Comparison of ENCODE assay signal across 8 cellular contexts in the genomic region with DNA sequence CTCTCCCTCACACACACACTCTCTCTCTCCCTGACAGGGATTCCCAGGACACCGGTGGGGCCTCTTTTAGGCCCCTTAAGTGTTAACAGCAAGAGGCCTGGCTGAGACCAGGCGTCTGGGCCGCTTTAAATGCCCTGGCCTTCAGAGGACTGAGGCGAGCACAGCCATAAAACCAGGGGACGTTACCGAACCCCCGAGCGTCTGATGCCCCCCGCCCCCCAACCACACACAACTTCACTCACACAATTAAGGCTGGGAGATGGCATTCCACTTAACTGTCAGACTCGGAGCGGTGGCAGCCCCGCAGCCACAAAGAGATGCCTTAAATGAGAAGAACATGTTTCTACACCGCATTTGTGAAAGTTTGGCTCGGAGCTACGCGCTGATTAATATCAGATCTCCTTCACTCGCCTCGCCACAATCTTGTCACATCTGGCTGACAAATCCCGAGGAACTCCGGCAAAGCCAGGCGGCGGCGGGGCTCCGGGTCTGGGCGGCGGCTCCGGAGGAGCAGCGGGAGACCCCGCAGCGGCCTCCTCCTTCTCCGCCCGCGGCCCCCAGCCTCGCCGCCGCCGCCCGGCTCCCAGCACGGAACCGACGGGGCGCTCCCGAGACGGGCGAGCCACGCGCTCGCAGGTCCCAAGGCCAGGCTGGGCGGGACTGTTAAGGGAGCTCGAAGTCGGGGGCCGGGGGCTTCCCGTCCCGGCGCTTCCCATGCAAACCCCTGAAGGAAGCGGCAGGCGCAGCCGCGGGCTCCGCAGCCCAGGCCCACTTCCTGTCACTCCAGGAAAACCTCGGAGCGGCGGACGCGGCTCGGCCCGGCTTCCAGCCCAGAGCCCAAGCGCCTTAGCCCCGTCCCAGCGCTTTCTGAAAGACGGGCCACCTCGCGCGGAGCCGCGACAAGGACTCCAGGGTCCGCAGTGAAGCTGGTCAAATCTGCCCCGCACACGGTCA. TPM values are rescaled to one million over a fixed set of nuclear protein-coding genes. Genes with fewer than 3 reads are reported as not detected.
DNase-seq lines count a peak whose midpoint lies in the region; ATAC-seq and TF ChIP-seq lines count a peak whose summit lies in the region.

No MANE protein-coding gene starts in this region.

- no peaks in the 10 kb centered on the region for H3K9me3 Mint-ChIP-seq in activated T-cell treated with anti-CD3 and anti-CD28 coated beads, Interleukin-2, amount 50 U/mL, for 24 hours
- no peaks in the 10 kb centered on the region for H3K9me3 Mint-ChIP-seq in central memory CD8-positive, alpha-beta T cell

- H3K27me3 Mint-ChIP-seq in activated T-cell treated with anti-CD3 and anti-CD28 coated beads, Interleukin-2, amount 50 U/mL, for 24 hours = peaks cover 83% of the 10 kb centered on the region
- H3K27me3 Mint-ChIP-seq in central memory CD8-positive, alpha-beta T cell = peaks cover 84% of the 10 kb centered on the region

- no peak overlapping the region for H3K27ac Mint-ChIP-seq in activated T-cell treated with anti-CD3 and anti-CD28 coated beads, Interleukin-2, amount 50 U/mL, for 24 hours
- no peak overlapping the region for H3K27ac Mint-ChIP-seq in central memory CD8-positive, alpha-beta T cell (ENCODE audit: low read depth)

- H3K27me3 ChIP-seq in transverse colon = peaks cover 90% of the 10 kb centered on the region

- no peak for DNase-seq in activated T-cell treated with anti-CD3 and anti-CD28 coated beads, Interleukin-2, amount 50 U/mL, for 24 hours
- no peak for DNase-seq in activated T-cell treated with anti-CD3 and anti-CD28 coated beads for 4 hours
- no peak for DNase-seq in central memory CD8-positive, alpha-beta T cell (ENCODE audit: low spot score in 2 of 2)
- no peak for DNase-seq in left lobe of liver (ENCODE audit: low spot score)
- DNase-seq in transverse colon = no peak
- no peak for DNase-seq in stimulated activated CD4-positive, alpha-beta T cell treated with anti-CD3 and anti-CD28 coated beads, Interleukin-4, amount 100 ng/mL, for 4 hours
- no peak for DNase-seq in HK-2 (ENCODE audit: unreplicated experiment)

- TF ChIP-seq POLR2A in transverse colon (IDR thresholded peaks at IDR 0.05) = no peak

- peak overlapping the region; percentile 7 to 51 (median 22) for H3K4me3 ChIP-seq in transverse colon

- no peaks in the 10 kb centered on the region for H3K36me3 Mint-ChIP-seq in activated T-cell treated with anti-CD3 and anti-CD28 coated beads, Interleukin-2, amount 50 U/mL, for 24 hours (ENCODE audit: low read depth)
- H3K36me3 Mint-ChIP-seq in central memory CD8-positive, alpha-beta T cell (ENCODE audit: insufficient read depth) = no peaks in the 10 kb centered on the region

- H3K36me3 ChIP-seq in transverse colon = no peaks in the 10 kb centered on the region

- peaks cover 7% of the 10 kb centered on the region for H3K4me1 Mint-ChIP-seq in activated T-cell treated with anti-CD3 and anti-CD28 coated beads, Interleukin-2, amount 50 U/mL, for 24 hours (ENCODE audit: low read depth)
- no peaks in the 10 kb centered on the region for H3K4me1 Mint-ChIP-seq in central memory CD8-positive, alpha-beta T cell

- in situ Hi-C loops in transverse colon (cut with MboI; ENCODE audit: low pct_ligation_motif_present in 1 of 4, low pct_unique_long_range_greater_than_20kb in 1 of 4, low sequenced_read_pairs in 3 of 4) = no loop called here

- 18 to 28% methylated on average over 2 to 70 of the region's 79 CpGs for WGBS in transverse colon (ENCODE audit: low coverage in 1 of 2), 2 donors

- TF ChIP-seq CTCF in transverse colon (IDR thresholded peaks at IDR 0.05) = no peak

- no peak overlapping the region for H3K27ac ChIP-seq in transverse colon

- peak overlapping the region; percentile 45 for H3K4me3 Mint-ChIP-seq in activated T-cell treated with anti-CD3 and anti-CD28 coated beads, Interleukin-2, amount 50 U/mL, for 24 hours
- peak overlapping the region; percentile 20 for H3K4me3 Mint-ChIP-seq in central memory CD8-positive, alpha-beta T cell

- no peaks in the 10 kb centered on the region for H3K9me3 ChIP-seq in transverse colon

- TF ChIP-seq EP300 in transverse colon (IDR thresholded peaks at IDR 0.05; ENCODE audit: low read depth) = no peak

- intact Hi-C loops in transverse colon (cut with DNase I; ENCODE audit: low total_unique reads) = no loop called here

- peaks cover 0 to 11% (median 9%) of the 10 kb centered on the region in 4 donors for H3K4me1 ChIP-seq in transverse colon

- no peak for ATAC-seq in central memory CD8-positive, alpha-beta T cell (replicated peaks; ENCODE audit: extremely low read depth, poor library complexity, severe bottlenecking)
- ATAC-seq in left lobe of liver (peak; percentile 45), HG03460 (IDR thresholded peaks at IDR 0.05; ENCODE audit: unreplicated experiment) (no peak)

RNA-seq across cellular contexts. Expression of gene BNC1, which starts 1.3 kb away (rescaled TPM):
- total RNA-seq in left lobe of liver (0.13 TPM), transverse colon (not detected)
